ENCODE assay signal across 2 cellular contexts in genomic region chr1:34907487-34908090, GRCh38.
A peak's percentile ranks its signal among the peaks of the same experiment; 100 is the strongest.
TF ChIP-seq lines count a peak whose summit lies in the region.

No MANE protein-coding gene starts in this region.

TF ChIP-seq in WTC11, 78 proteins besides CTCF, POLR2A, EP300 and RAD21 (continued from another document):
- TF ChIP-seq, protein P1, sequence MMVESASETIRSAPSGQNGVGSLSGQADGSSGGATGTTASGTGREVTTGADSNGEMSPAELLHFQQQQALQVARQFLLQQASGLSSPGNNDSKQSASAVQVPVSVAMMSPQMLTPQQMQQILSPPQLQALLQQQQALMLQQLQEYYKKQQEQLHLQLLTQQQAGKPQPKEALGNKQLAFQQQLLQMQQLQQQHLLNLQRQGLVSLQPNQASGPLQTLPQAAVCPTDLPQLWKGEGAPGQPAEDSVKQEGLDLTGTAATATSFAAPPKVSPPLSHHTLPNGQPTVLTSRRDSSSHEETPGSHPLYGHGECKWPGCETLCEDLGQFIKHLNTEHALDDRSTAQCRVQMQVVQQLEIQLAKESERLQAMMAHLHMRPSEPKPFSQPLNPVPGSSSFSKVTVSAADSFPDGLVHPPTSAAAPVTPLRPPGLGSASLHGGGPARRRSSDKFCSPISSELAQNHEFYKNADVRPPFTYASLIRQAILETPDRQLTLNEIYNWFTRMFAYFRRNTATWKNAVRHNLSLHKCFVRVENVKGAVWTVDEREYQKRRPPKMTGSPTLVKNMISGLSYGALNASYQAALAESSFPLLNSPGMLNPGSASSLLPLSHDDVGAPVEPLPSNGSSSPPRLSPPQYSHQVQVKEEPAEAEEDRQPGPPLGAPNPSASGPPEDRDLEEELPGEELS (CRISPR knock-in tag; IDR thresholded peaks at IDR 0.05) = 0 out of 2 replicates have a peak, but pooled peaks have one; percentile 27
TF ChIP-seq in WTC11: peak in this region for 2.

TF ChIP-seq in liver, 16 proteins besides CTCF, POLR2A, EP300 and RAD21 (continued from another document):
- TF ChIP-seq, protein P2, sequence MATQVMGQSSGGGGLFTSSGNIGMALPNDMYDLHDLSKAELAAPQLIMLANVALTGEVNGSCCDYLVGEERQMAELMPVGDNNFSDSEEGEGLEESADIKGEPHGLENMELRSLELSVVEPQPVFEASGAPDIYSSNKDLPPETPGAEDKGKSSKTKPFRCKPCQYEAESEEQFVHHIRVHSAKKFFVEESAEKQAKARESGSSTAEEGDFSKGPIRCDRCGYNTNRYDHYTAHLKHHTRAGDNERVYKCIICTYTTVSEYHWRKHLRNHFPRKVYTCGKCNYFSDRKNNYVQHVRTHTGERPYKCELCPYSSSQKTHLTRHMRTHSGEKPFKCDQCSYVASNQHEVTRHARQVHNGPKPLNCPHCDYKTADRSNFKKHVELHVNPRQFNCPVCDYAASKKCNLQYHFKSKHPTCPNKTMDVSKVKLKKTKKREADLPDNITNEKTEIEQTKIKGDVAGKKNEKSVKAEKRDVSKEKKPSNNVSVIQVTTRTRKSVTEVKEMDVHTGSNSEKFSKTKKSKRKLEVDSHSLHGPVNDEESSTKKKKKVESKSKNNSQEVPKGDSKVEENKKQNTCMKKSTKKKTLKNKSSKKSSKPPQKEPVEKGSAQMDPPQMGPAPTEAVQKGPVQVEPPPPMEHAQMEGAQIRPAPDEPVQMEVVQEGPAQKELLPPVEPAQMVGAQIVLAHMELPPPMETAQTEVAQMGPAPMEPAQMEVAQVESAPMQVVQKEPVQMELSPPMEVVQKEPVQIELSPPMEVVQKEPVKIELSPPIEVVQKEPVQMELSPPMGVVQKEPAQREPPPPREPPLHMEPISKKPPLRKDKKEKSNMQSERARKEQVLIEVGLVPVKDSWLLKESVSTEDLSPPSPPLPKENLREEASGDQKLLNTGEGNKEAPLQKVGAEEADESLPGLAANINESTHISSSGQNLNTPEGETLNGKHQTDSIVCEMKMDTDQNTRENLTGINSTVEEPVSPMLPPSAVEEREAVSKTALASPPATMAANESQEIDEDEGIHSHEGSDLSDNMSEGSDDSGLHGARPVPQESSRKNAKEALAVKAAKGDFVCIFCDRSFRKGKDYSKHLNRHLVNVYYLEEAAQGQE (IDR thresholded peaks at IDR 0.05) = peak; percentile 97
